Comparison of ENCODE assay signal across 9 cellular contexts in the genomic region with DNA sequence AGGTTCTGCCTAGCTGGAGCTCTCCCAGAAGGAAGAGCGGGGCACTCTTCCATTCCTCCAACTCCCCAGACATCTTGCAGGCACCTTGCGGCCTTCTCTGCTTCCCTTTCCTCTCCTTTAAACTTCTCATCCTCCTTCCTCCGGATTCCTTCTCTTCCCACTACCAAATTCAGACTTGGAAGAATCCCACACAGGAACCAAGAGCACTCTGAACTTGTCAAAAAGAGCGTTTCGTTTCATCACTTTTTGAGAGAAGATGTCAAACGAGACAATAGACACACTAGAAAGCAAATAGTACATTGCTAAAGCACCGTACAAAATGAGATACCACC. TPM values are rescaled to one million over a fixed set of nuclear protein-coding genes. Genes with fewer than 3 reads are reported as not detected.
DNase-seq lines count a peak whose midpoint lies in the region; ATAC-seq, FAIRE-seq and TF ChIP-seq lines count a peak whose summit lies in the region.
"Had no signal": no experiment of that assay in that cellular context is flagged by ENCODE, and none has a peak within 500 bp of the region (broad histone marks: within the 10 kb centered on the region; RNA-seq: fewer than 3 reads in every experiment).

No MANE protein-coding gene starts in this region.

- H3K36me3 ChIP-seq in left ventricle myocardium inferior = no peaks in the 10 kb centered on the region
- no peaks in the 10 kb centered on the region for H3K36me3 ChIP-seq in H1 (ENCODE audit: control insufficient read depth in 2 of 4, insufficient read depth in 4 of 4, low read length in 3 of 4)
- H3K36me3 ChIP-seq in urinary bladder (ENCODE audit: insufficient read depth) = no peaks in the 10 kb centered on the region
- H3K36me3 ChIP-seq in kidney (ENCODE audit: control insufficient read depth in 1 of 2, insufficient read depth in 2 of 2, low read length in 2 of 2) = no peaks in the 10 kb centered on the region

- H3K79me2 ChIP-seq in H1 (ENCODE audit: control insufficient read depth in 1 of 2, insufficient read depth in 2 of 2, low read length in 2 of 2) = no peaks in the 10 kb centered on the region

- H3K4me1 Mint-ChIP-seq in nephron = peaks cover 15% of the 10 kb centered on the region

- no peak overlapping the region for H2BK15ac ChIP-seq in H1 (ENCODE audit: low read length)

- H2AFZ ChIP-seq in H1 (ENCODE audit: low read length) = peak overlapping the region; percentile 88; the same call in 1 of the 2 replicates

- no peaks in the 10 kb centered on the region for H3K36me3 Mint-ChIP-seq in nephron (ENCODE audit: low read depth)

- peak overlapping the region; percentile 75 to 90 (median 85) for H3K4me3 Mint-ChIP-seq in nephron

- H3K9me3 ChIP-seq in left ventricle myocardium inferior (replicated peaks) (peaks cover 13% of the 10 kb centered on the region), H1 (ENCODE audit: insufficient read depth in 2 of 2, low read depth in 1 of 2, low read length in 1 of 2) (peaks cover 0 to 3% of the 10 kb centered on the region in 2 experiments; a peak in 1 of 4 replicates), kidney (ENCODE audit: control insufficient read depth in 1 of 2, low read length in 2 of 2) (peaks cover 0 to 3% of the 10 kb centered on the region in 2 donors)

- CTCF ChIA-PET in H1 (lab: Charles Lee; ENCODE audit: partially characterized antibody) = interaction anchor here (1.2 to 2.2 kb wide), 4 partner anchors 12 to 209 kb away, joined by 3 to 11 read pairs (median 5); no protein-coding TSS in a partner anchor

- H2BK20ac ChIP-seq in H1 (ENCODE audit: low read length) = no peak overlapping the region

- H3K4me1 ChIP-seq in left ventricle myocardium inferior = peaks cover 22% of the 10 kb centered on the region
- peaks cover 0 to 8% (median 3%) of the 10 kb centered on the region in 4 experiments; a peak in 3 of 7 replicates for H3K4me1 ChIP-seq in H1 (replicated peaks in 1 of 4; ENCODE audit: control insufficient read depth in 3 of 4, insufficient read depth in 4 of 4, low read length in 3 of 4)
- H3K4me1 ChIP-seq in urinary bladder (ENCODE audit: insufficient read depth) = no peaks in the 10 kb centered on the region
- H3K4me1 ChIP-seq in kidney (ENCODE audit: control insufficient read depth in 1 of 2, insufficient read depth in 1 of 2, low read depth in 1 of 2, low read length in 2 of 2) = peaks cover 0 to 9% of the 10 kb centered on the region in 2 donors

- no peak overlapping the region for H3K23ac ChIP-seq in H1 (ENCODE audit: insufficient read length)

- TF ChIP-seq POLR2A in H1 (IDR thresholded peaks at IDR 0.05; ENCODE audit: control extremely low read depth in 1 of 2, low read depth in 2 of 2, low read length in 2 of 2) = no peak

- POLR2A ChIA-PET in H1 (lab: Charles Lee; ENCODE audit: partially characterized antibody) = interaction anchor here (0.6 to 2.6 kb wide), 2 partner anchors 11 to 183 kb away, joined by 3 to 8 read pairs; no protein-coding TSS in a partner anchor

- no peak overlapping the region for H4K91ac ChIP-seq in H1 (replicated peaks; ENCODE audit: insufficient read length, low read length)

- H3K18ac ChIP-seq in H1 (ENCODE audit: extremely low read depth, low read length) = no peak overlapping the region

- peaks cover 64% of the 10 kb centered on the region for H3K27me3 ChIP-seq in left ventricle myocardium inferior (ENCODE audit: low read depth)
- H3K27me3 ChIP-seq in H1 (replicated peaks in 1 of 4; ENCODE audit: control insufficient read depth in 3 of 4, extremely low read depth in 1 of 4, insufficient read depth in 3 of 4, low read length in 3 of 4) = peaks cover 29 to 50% (median 41%) of the 10 kb centered on the region in 4 experiments

- H4K5ac ChIP-seq in H1 (ENCODE audit: insufficient read length, low read depth, low read length) = no peak overlapping the region

- intact Hi-C loops in left ventricle myocardium inferior (cut with micrococcal nuclease) = no loop called here
- intact Hi-C loops in cardiac septum (cut with DNase I) = no loop called here
- intact Hi-C loops in kidney (cut with DNase I) = no loop called here

- no peak for TF ChIP-seq CTCF in left ventricle myocardium inferior (IDR thresholded peaks at IDR 0.05; ENCODE audit: borderline replicate concordance)
- no peak for TF ChIP-seq CTCF in H1 (IDR thresholded peaks at IDR 0.05; ENCODE audit: control extremely low read depth in 1 of 3, insufficient read depth in 1 of 3, low read depth in 1 of 3, low read length in 3 of 3)
- no peak for TF ChIP-seq CTCF in nephron (IDR thresholded peaks at IDR 0.05; ENCODE audit: unreplicated experiment in 3 of 3)
- no peak for TF ChIP-seq CTCF in kidney (IDR thresholded peaks at IDR 0.05; ENCODE audit: borderline replicate concordance, extremely low read depth, insufficient read depth)

- no peak overlapping the region for H3K56ac ChIP-seq in H1 (replicated peaks; ENCODE audit: insufficient read length, low read depth, low read length)

- no peak overlapping the region; the same call in 1 of the 2 replicates for H4K8ac ChIP-seq in H1 (ENCODE audit: extremely low read depth, insufficient read depth, low read length)

- no peak for ATAC-seq in GM21447 (IDR thresholded peaks at IDR 0.05; ENCODE audit: unreplicated experiment)

- H3K9me3 Mint-ChIP-seq in nephron = peaks cover 12% of the 10 kb centered on the region

- H2AK5ac ChIP-seq in H1 (ENCODE audit: low read depth, low read length) = no peak overlapping the region

- H3K27me3 Mint-ChIP-seq in nephron (ENCODE audit: low read depth) = no peaks in the 10 kb centered on the region

- TF ChIP-seq RAD21 in H1 (IDR thresholded peaks at IDR 0.05 in 1 of 2, conservative IDR thresholded peaks at IDR 0.05 in 1 of 2; ENCODE audit: low read depth in 2 of 2, low read length in 2 of 2) = no peak

- H3K4ac ChIP-seq in H1 (replicated peaks; ENCODE audit: insufficient read length, low read depth, low read length) = no peak overlapping the region

- H2BK120ac ChIP-seq in H1 (replicated peaks; ENCODE audit: low read depth, low read length) = no peak overlapping the region

- no peak overlapping the region for H3K9ac ChIP-seq in H1 (replicated peaks in 1 of 4; ENCODE audit: extremely low read depth in 1 of 4, low read depth in 3 of 4, low read length in 3 of 4)
- H3K9ac ChIP-seq in kidney (ENCODE audit: low read length in 2 of 2) = no peak overlapping the region

- H3K14ac ChIP-seq in H1 (ENCODE audit: insufficient read length) = no peak overlapping the region

- FAIRE-seq in H1 (lab: Jason Lieb, UNC) = no peak
- FAIRE-seq in GM19239 (lab: Jason Lieb, UNC) = no peak
- FAIRE-seq in kidney (lab: Jason Lieb, UNC) = no peak

- WGBS in H1 (ENCODE audit: extremely low coverage in 1 of 2, insufficient coverage in 1 of 2, insufficient read length in 1 of 2, insufficient replicate concordance in 2 of 2, low coverage in 1 of 2, low lambda C conversion rate in 2 of 2, missing lambda C conversion rate in 1 of 2), 2 experiments = 53% methylated on average over 7 of the region's 7 CpGs; no CpG with 5 or more reads in 1 of the 2 experiments
- 64% methylated on average over 7 of the region's 7 CpGs for WGBS in urinary bladder

- no peak for TF ChIP-seq EP300 in H1 (IDR thresholded peaks at IDR 0.05; ENCODE audit: borderline replicate concordance in 1 of 2, low read depth in 2 of 2, low read length in 2 of 2)

- DNase-seq in left ventricle myocardium inferior (no peak), cardiac septum (ENCODE audit: low spot score) (no peak), H1 (ENCODE audit: low read depth in 1 of 2, low spot score in 2 of 2) (no peak), GM19239 (ENCODE audit: insufficient read length, low spot score) (no peak), kidney (no peak)
- DNase-seq: SHP77 had no signal

- H4K20me1 ChIP-seq in H1 (replicated peaks in 1 of 2; ENCODE audit: control insufficient read depth in 1 of 2, insufficient read depth in 2 of 2, low read length in 2 of 2) = no peaks in the 10 kb centered on the region

- no peak overlapping the region for H2BK5ac ChIP-seq in H1 (ENCODE audit: low read depth, low read length)

- no peaks in the 10 kb centered on the region for H3K79me1 ChIP-seq in H1 (ENCODE audit: low read depth, low read length)

- H2BK12ac ChIP-seq in H1 (ENCODE audit: low read depth, low read length) = no peak overlapping the region

- H3K27ac ChIP-seq in left ventricle myocardium inferior (replicated peaks) = no peak overlapping the region
- H3K27ac ChIP-seq in H1 (ENCODE audit: low read depth, low read length) = no peak overlapping the region
- H3K27ac ChIP-seq in urinary bladder (ENCODE audit: low read depth) = no peak overlapping the region
- no peak overlapping the region for H3K27ac ChIP-seq in kidney (ENCODE audit: low read depth in 2 of 2, low read length in 2 of 2)

- H3K23me2 ChIP-seq in H1 (ENCODE audit: low read depth, low read length) = peaks cover 10% of the 10 kb centered on the region

- peak overlapping the region; percentile 82 to 92 for H3K4me2 ChIP-seq in H1 (ENCODE audit: insufficient read depth in 1 of 2, low read depth in 2 of 2, low read length in 2 of 2)

- no peak overlapping the region for H3K27ac Mint-ChIP-seq in nephron

- H3K4me3 ChIP-seq in left ventricle myocardium inferior (peak overlapping the region; percentile 70), H1 (ENCODE audit: extremely low read depth in 1 of 4, insufficient read depth in 2 of 4, low read depth in 3 of 4, low read length in 4 of 4) (peak overlapping the region; percentile 45 to 64 (median 56)), urinary bladder (ENCODE audit: low read depth, low read length) (peak overlapping the region; percentile 49), kidney (ENCODE audit: low read length in 2 of 2) (peak overlapping the region in 1 of 2 donors; percentile 56)

RNA-seq across cellular contexts. Expression of gene UCP1, which starts 0.5 kb away (rescaled TPM):
- not detected for total RNA-seq in left ventricle myocardium inferior
- total RNA-seq in cardiac septum = not detected
- total RNA-seq in H1 (2021; fragmentation: NEBNext Ultra II Directional; extraction: Animal tissue kit (Norgen Biotek cat#: 25700)) = 0.20 and 0.29 TPM in 2 replicates
- 0.22 and 0.44 TPM in 2 replicates for polyA plus RNA-seq in H1 (2011; rRNA removed)
- 0.32 TPM for polyA plus RNA-seq in H1 (2011; cell fraction: cytosol; rRNA removed)
- 0.31 TPM for polyA plus RNA-seq in H1 (2011; cell fraction: nucleus; rRNA removed)
- 0.20 to 0.65 TPM (median 0.46 TPM) in 4 replicates for polyA plus RNA-seq in H1 (2012, experiment 1 of 2)
- polyA plus RNA-seq in H1 (2012, experiment 2 of 2) = 0.20 TPM
- 0.18 TPM for polyA plus RNA-seq in H1 (2013, experiment 1 of 2)
- 0.07 TPM for polyA plus RNA-seq in H1 (2013, experiment 2 of 2)
- 0.19 and 0.63 TPM in 2 replicates for polyA minus RNA-seq in H1 (2011; rRNA and poly(A)+ RNA removed)
- polyA minus RNA-seq in H1 (2011; cell fraction: cytosol; rRNA and poly(A)+ RNA removed) = not detected
- not detected for polyA minus RNA-seq in H1 (2011; cell fraction: nucleus; rRNA and poly(A)+ RNA removed)
- total RNA-seq in urinary bladder = not detected
- not detected for polyA plus RNA-seq in urinary bladder
- total RNA-seq in kidney = not detected
- not detected for polyA plus RNA-seq in kidney (ENCODE audit: insufficient read depth, low read depth, low replicate concordance)

RNA-seq across cellular contexts. Expression of gene ELMOD2, which starts 45.3 kb away (rescaled TPM):
- total RNA-seq in left ventricle myocardium inferior (16.8 TPM), cardiac septum (18.3 TPM), urinary bladder (74.6 TPM), kidney (25.6 TPM)
- 26.2 and 27.9 TPM in 2 replicates for total RNA-seq in H1 (2021; fragmentation: NEBNext Ultra II Directional; extraction: Animal tissue kit (Norgen Biotek cat#: 25700))
- polyA plus RNA-seq in H1 (2011; rRNA removed) (3.4 and 6.6 TPM in 2 replicates), urinary bladder (8.9 TPM), kidney (ENCODE audit: insufficient read depth, low read depth, low replicate concordance) (13.3 TPM)
- 7.1 TPM for polyA plus RNA-seq in H1 (2011; cell fraction: cytosol; rRNA removed)
- polyA plus RNA-seq in H1 (2011; cell fraction: nucleus; rRNA removed) = 3.3 TPM
- 7.0 to 14.4 TPM (median 7.9 TPM) in 4 replicates for polyA plus RNA-seq in H1 (2012, experiment 1 of 2)
- 0.79 TPM for polyA plus RNA-seq in H1 (2012, experiment 2 of 2)
- 25.3 TPM for polyA plus RNA-seq in H1 (2013, experiment 1 of 2)
- polyA plus RNA-seq in H1 (2013, experiment 2 of 2) = 27.0 TPM
- polyA minus RNA-seq in H1 (2011; rRNA and poly(A)+ RNA removed) = 7.6 and 11.8 TPM in 2 replicates
- polyA minus RNA-seq in H1 (2011; cell fraction: cytosol; rRNA and poly(A)+ RNA removed) = 16.8 TPM
- polyA minus RNA-seq in H1 (2011; cell fraction: nucleus; rRNA and poly(A)+ RNA removed) = 27.3 TPM
